Comparison of ENCODE assay signal across 24 cellular contexts in genomic region chr16:81905277-81905676, GRCh38.
"Had no signal": no experiment of that assay in that cellular context is flagged by ENCODE, and none has a peak within 500 bp of the region (broad histone marks: within the 10 kb centered on the region; RNA-seq: fewer than 3 reads in every experiment).

No MANE protein-coding gene starts in this region.

- ATAC-seq: body of pancreas; foreskin keratinocyte; heart left ventricle; left lung; lower lobe of right lung; natural killer cell treated with Interleukin-12 subunit alpha and Interleukin-12 subunit beta and Interleukin-15 and Interleukin-18, amount 100 ng/mL, for 72 hours; right cardiac atrium had no signal

- DNase-seq: activated CD4-positive, alpha-beta memory T cell treated with anti-CD3 and anti-CD28 coated beads, Interleukin-2, amount 10 ng/mL, durations not matched to agents 7 days and 5 days; activated CD4-positive, alpha-beta T cell treated with anti-CD3 and anti-CD28 coated beads for 1 hour; activated CD4-positive, alpha-beta T cell treated with anti-CD3 and anti-CD28 coated beads, Interleukin-2, amount 10 ng/mL, durations not matched to agents 7 days and 5 days; activated naive CD4-positive, alpha-beta T cell treated with anti-CD3 and anti-CD28 coated beads for 36 hours; activated naive CD8-positive, alpha-beta T cell treated with anti-CD3 and anti-CD28 coated beads for 36 hours; activated T-cell treated with anti-CD3 and anti-CD28 coated beads, Interleukin-2, amount 50 U/mL, for 48 hours; adrenal gland; body of pancreas; dermis blood vessel endothelial cell; effector CD4-positive, alpha-beta T cell; foreskin keratinocyte; heart left ventricle; hypothalamus; left lung; lower lobe of right lung; mesenchymal stem cell; right cardiac atrium; spleen; stimulated activated naive CD4-positive, alpha-beta T cell treated with Interleukin-2 at 50 U/mL for 16 hours; T-helper 9 cell had no signal

- H3K4me3 Mint-ChIP-seq: activated CD4-positive, alpha-beta memory T cell treated with anti-CD3 and anti-CD28 coated beads, Interleukin-2, amount 10 ng/mL, durations not matched to agents 7 days and 5 days; activated CD4-positive, alpha-beta T cell treated with anti-CD3 and anti-CD28 coated beads, Interleukin-2, amount 10 ng/mL, durations not matched to agents 7 days and 5 days; activated naive CD4-positive, alpha-beta T cell treated with anti-CD3 and anti-CD28 coated beads for 36 hours; activated naive CD8-positive, alpha-beta T cell treated with anti-CD3 and anti-CD28 coated beads for 36 hours; natural killer cell treated with Interleukin-12 subunit alpha and Interleukin-12 subunit beta and Interleukin-15 and Interleukin-18, amount 100 ng/mL, for 72 hours had no signal

- H3K36me3 Mint-ChIP-seq: activated naive CD8-positive, alpha-beta T cell treated with anti-CD3 and anti-CD28 coated beads for 36 hours; natural killer cell treated with Interleukin-12 subunit alpha and Interleukin-12 subunit beta and Interleukin-15 and Interleukin-18, amount 100 ng/mL, for 72 hours had no signal

- H3K4me1 ChIP-seq: adrenal gland, body of pancreas, esophagus muscularis mucosa, tibial nerve had no signal

- H3K9me3 Mint-ChIP-seq: activated CD4-positive, alpha-beta memory T cell treated with anti-CD3 and anti-CD28 coated beads, Interleukin-2, amount 10 ng/mL, durations not matched to agents 7 days and 5 days; activated naive CD4-positive, alpha-beta T cell treated with anti-CD3 and anti-CD28 coated beads for 36 hours; activated naive CD8-positive, alpha-beta T cell treated with anti-CD3 and anti-CD28 coated beads for 36 hours; natural killer cell treated with Interleukin-12 subunit alpha and Interleukin-12 subunit beta and Interleukin-15 and Interleukin-18, amount 100 ng/mL, for 72 hours had no signal

- H3K27me3 ChIP-seq: adrenal gland, body of pancreas, esophagus muscularis mucosa, foreskin keratinocyte, heart left ventricle, left lung, spleen, tibial nerve had no signal

- H3K9me3 ChIP-seq: adrenal gland, body of pancreas, esophagus muscularis mucosa, left lung, lower lobe of right lung, spleen, tibial nerve had no signal

- H3K27ac Mint-ChIP-seq: activated CD4-positive, alpha-beta memory T cell treated with anti-CD3 and anti-CD28 coated beads, Interleukin-2, amount 10 ng/mL, durations not matched to agents 7 days and 5 days; activated CD4-positive, alpha-beta T cell treated with anti-CD3 and anti-CD28 coated beads, Interleukin-2, amount 10 ng/mL, durations not matched to agents 7 days and 5 days; activated naive CD4-positive, alpha-beta T cell treated with anti-CD3 and anti-CD28 coated beads for 36 hours; activated naive CD8-positive, alpha-beta T cell treated with anti-CD3 and anti-CD28 coated beads for 36 hours; activated T-helper 2 cell treated with anti-CD3 and anti-CD28 coated beads, Interferon-gamma antibody, Interleukin-2, Interleukin-4, amounts not matched to agents 10 μg/mL and 5 μg/mL and 100 μg/mL, durations not matched to agents 14 hours and 24 hours and 36 hours; natural killer cell treated with Interleukin-12 subunit alpha and Interleukin-12 subunit beta and Interleukin-15 and Interleukin-18, amount 100 ng/mL, for 72 hours had no signal

- H3K36me3 ChIP-seq: adrenal gland had no signal

- H3K27ac ChIP-seq: adrenal gland, body of pancreas, esophagus muscularis mucosa, foreskin keratinocyte, heart left ventricle, left lung, lower lobe of right lung, spleen, tibial nerve had no signal

- H3K4me1 Mint-ChIP-seq: activated CD4-positive, alpha-beta memory T cell treated with anti-CD3 and anti-CD28 coated beads, Interleukin-2, amount 10 ng/mL, durations not matched to agents 7 days and 5 days; activated CD4-positive, alpha-beta T cell treated with anti-CD3 and anti-CD28 coated beads, Interleukin-2, amount 10 ng/mL, durations not matched to agents 7 days and 5 days; activated naive CD8-positive, alpha-beta T cell treated with anti-CD3 and anti-CD28 coated beads for 36 hours had no signal

- H3K4me3 ChIP-seq: adrenal gland, body of pancreas, esophagus muscularis mucosa, heart left ventricle, left lung, lower lobe of right lung, spleen, tibial nerve had no signal

- H3K27me3 Mint-ChIP-seq: activated CD4-positive, alpha-beta memory T cell treated with anti-CD3 and anti-CD28 coated beads, Interleukin-2, amount 10 ng/mL, durations not matched to agents 7 days and 5 days; activated CD4-positive, alpha-beta T cell treated with anti-CD3 and anti-CD28 coated beads, Interleukin-2, amount 10 ng/mL, durations not matched to agents 7 days and 5 days; activated naive CD8-positive, alpha-beta T cell treated with anti-CD3 and anti-CD28 coated beads for 36 hours; natural killer cell treated with Interleukin-12 subunit alpha and Interleukin-12 subunit beta and Interleukin-15 and Interleukin-18, amount 100 ng/mL, for 72 hours had no signal
